31 cellular contexts compared by ENCODE assay signal in genomic region chr1:177703888-177704446, GRCh38.
"Had no signal": no experiment of that assay in that cellular context is flagged by ENCODE, and none has a peak within 500 bp of the region (broad histone marks: within the 10 kb centered on the region; RNA-seq: fewer than 3 reads in every experiment).

No MANE protein-coding gene starts in this region.

- H3K36me3 Mint-ChIP-seq: activated CD8-positive, alpha-beta memory T cell treated with anti-CD3 and anti-CD28 coated beads, Interleukin-2, amount 10 ng/mL, durations not matched to agents 7 days and 5 days; activated naive CD4-positive, alpha-beta T cell treated with anti-CD3 and anti-CD28 coated beads, Interleukin-2, amount 50 U/mL, for 72 hours; naive thymus-derived CD4-positive, alpha-beta T cell; stimulated activated memory B cell treated with anti-CD40 and anti-IgM and Interleukin-4, amounts not matched to agents 10 μg/mL and 1 μg/mL and 100 μg/mL, for 72 hours; type B pancreatic cell had no signal

- H2AFZ ChIP-seq: hepatocyte had no signal

- DNase-seq: activated CD4-positive, alpha-beta T cell treated with anti-CD3 and anti-CD28 coated beads for 36 hours; activated CD4-positive, CD25-positive, alpha-beta regulatory T cell; activated CD8-positive, alpha-beta memory T cell treated with anti-CD3 and anti-CD28 coated beads, Interleukin-2, amount 10 ng/mL, durations not matched to agents 7 days and 5 days; activated CD8-positive, alpha-beta T cell treated with anti-CD3 and anti-CD28 coated beads, Interleukin-2, amount 10 ng/mL, durations not matched to agents 7 days and 5 days; activated T-cell treated with anti-CD3 and anti-CD28 coated beads, Interleukin-2, amount 50 U/mL, for 48 hours; aorta; body of pancreas; dermis blood vessel endothelial cell; effector CD4-positive, alpha-beta T cell; left colon; midbrain; naive thymus-derived CD4-positive, alpha-beta T cell; ovary; retina; stimulated activated CD4-positive, alpha-beta T cell treated with anti-CD3 and anti-CD28 coated beads, Interleukin-4, amount 100 ng/mL, for 4 hours; stimulated activated CD8-positive, alpha-beta memory T cell treated with anti-CD3 and anti-CD28 coated beads, Interleukin-4, amount 100 ng/mL, for 48 hours; stimulated activated naive CD8-positive, alpha-beta T cell treated with anti-CD3 and anti-CD28 coated beads, Interleukin-15, amount 100 ng/mL, for 72 hours; substantia nigra; uterus had no signal

- H3K36me3 ChIP-seq: gastroesophageal sphincter, ovary, uterus had no signal

- H3K27me3 Mint-ChIP-seq: activated CD4-positive, alpha-beta T cell treated with anti-CD3 and anti-CD28 coated beads for 36 hours; activated CD8-positive, alpha-beta memory T cell treated with anti-CD3 and anti-CD28 coated beads, Interleukin-2, amount 10 ng/mL, durations not matched to agents 7 days and 5 days; naive thymus-derived CD4-positive, alpha-beta T cell; stimulated activated memory B cell treated with anti-CD40 and anti-IgM and Interleukin-4, amounts not matched to agents 10 μg/mL and 1 μg/mL and 100 μg/mL, for 72 hours; stimulated activated naive CD8-positive, alpha-beta T cell treated with anti-CD3 and anti-CD28 coated beads, Interleukin-15, amount 100 ng/mL, for 72 hours; type B pancreatic cell had no signal

- H3K4me2 ChIP-seq: hepatocyte had no signal

- FAIRE-seq: colon, endometrium, keratinocyte had no signal

- H3K4me1 Mint-ChIP-seq: activated CD4-positive, alpha-beta T cell treated with anti-CD3 and anti-CD28 coated beads for 36 hours; activated CD8-positive, alpha-beta memory T cell treated with anti-CD3 and anti-CD28 coated beads, Interleukin-2, amount 10 ng/mL, durations not matched to agents 7 days and 5 days; naive thymus-derived CD4-positive, alpha-beta T cell; stimulated activated memory B cell treated with anti-CD40 and anti-IgM and Interleukin-4, amounts not matched to agents 10 μg/mL and 1 μg/mL and 100 μg/mL, for 72 hours; stimulated activated naive CD8-positive, alpha-beta T cell treated with anti-CD3 and anti-CD28 coated beads, Interleukin-15, amount 100 ng/mL, for 72 hours had no signal

- H3K4me3 ChIP-seq: body of pancreas, gastroesophageal sphincter, hepatocyte, ovary, skin epidermis, uterus had no signal

- H3K4me1 ChIP-seq: body of pancreas, gastroesophageal sphincter, uterus had no signal

- H3K9me3 ChIP-seq: body of pancreas, gastroesophageal sphincter, ovary, uterus had no signal

- H3K27me3 ChIP-seq: body of pancreas, gastroesophageal sphincter, hepatocyte, ovary, uterus had no signal

- H3K9me3 Mint-ChIP-seq: activated T-helper 2 cell treated with anti-CD3 and anti-CD28 coated beads, Interferon-gamma antibody, Interleukin-2, Interleukin-4, amounts not matched to agents 10 μg/mL and 5 μg/mL and 100 μg/mL, durations not matched to agents 14 hours and 24 hours and 36 hours; stimulated activated memory B cell treated with anti-CD40 and anti-IgM and Interleukin-4, amounts not matched to agents 10 μg/mL and 1 μg/mL and 100 μg/mL, for 72 hours; type B pancreatic cell had no signal

- H3K4me3 Mint-ChIP-seq: activated CD4-positive, alpha-beta T cell treated with anti-CD3 and anti-CD28 coated beads for 36 hours; activated CD8-positive, alpha-beta memory T cell treated with anti-CD3 and anti-CD28 coated beads, Interleukin-2, amount 10 ng/mL, durations not matched to agents 7 days and 5 days; activated CD8-positive, alpha-beta T cell treated with anti-CD3 and anti-CD28 coated beads, Interleukin-2, amount 10 ng/mL, durations not matched to agents 7 days and 5 days; naive thymus-derived CD4-positive, alpha-beta T cell; stimulated activated memory B cell treated with anti-CD40 and anti-IgM and Interleukin-4, amounts not matched to agents 10 μg/mL and 1 μg/mL and 100 μg/mL, for 72 hours; stimulated activated naive CD8-positive, alpha-beta T cell treated with anti-CD3 and anti-CD28 coated beads, Interleukin-15, amount 100 ng/mL, for 72 hours; type B pancreatic cell had no signal

- H3K79me2 ChIP-seq: hepatocyte had no signal

- H3K27ac ChIP-seq: body of pancreas, gastroesophageal sphincter, hepatocyte, ovary, skin epidermis, uterus had no signal

- H3K27ac Mint-ChIP-seq: activated CD4-positive, alpha-beta T cell treated with anti-CD3 and anti-CD28 coated beads for 36 hours; activated CD8-positive, alpha-beta memory T cell treated with anti-CD3 and anti-CD28 coated beads, Interleukin-2, amount 10 ng/mL, durations not matched to agents 7 days and 5 days; activated CD8-positive, alpha-beta T cell treated with anti-CD3 and anti-CD28 coated beads, Interleukin-2, amount 10 ng/mL, durations not matched to agents 7 days and 5 days; activated naive CD4-positive, alpha-beta T cell treated with anti-CD3 and anti-CD28 coated beads, Interleukin-2, amount 50 U/mL, for 72 hours; activated T-helper 2 cell treated with anti-CD3 and anti-CD28 coated beads, Interferon-gamma antibody, Interleukin-2, Interleukin-4, amounts not matched to agents 10 μg/mL and 5 μg/mL and 100 μg/mL, durations not matched to agents 14 hours and 24 hours and 36 hours; naive thymus-derived CD4-positive, alpha-beta T cell; progenitor cell of endocrine pancreas; stimulated activated memory B cell treated with anti-CD40 and anti-IgM and Interleukin-4, amounts not matched to agents 10 μg/mL and 1 μg/mL and 100 μg/mL, for 72 hours; stimulated activated naive CD8-positive, alpha-beta T cell treated with anti-CD3 and anti-CD28 coated beads, Interleukin-15, amount 100 ng/mL, for 72 hours; type B pancreatic cell had no signal

- ATAC-seq: activated CD4-positive, alpha-beta T cell treated with anti-CD3 and anti-CD28 coated beads for 36 hours; activated CD8-positive, alpha-beta memory T cell treated with anti-CD3 and anti-CD28 coated beads, Interleukin-2, amount 10 ng/mL, durations not matched to agents 7 days and 5 days; activated CD8-positive, alpha-beta T cell treated with anti-CD3 and anti-CD28 coated beads, Interleukin-2, amount 10 ng/mL, durations not matched to agents 7 days and 5 days; activated naive CD4-positive, alpha-beta T cell treated with anti-CD3 and anti-CD28 coated beads, Interleukin-2, amount 50 U/mL, for 72 hours; body of pancreas; gastroesophageal sphincter; left colon; naive thymus-derived CD4-positive, alpha-beta T cell; sciatic nerve; stimulated activated memory B cell treated with anti-CD40 and anti-IgM and Interleukin-4, amounts not matched to agents 10 μg/mL and 1 μg/mL and 100 μg/mL, for 72 hours; stimulated activated naive CD8-positive, alpha-beta T cell treated with anti-CD3 and anti-CD28 coated beads, Interleukin-15, amount 100 ng/mL, for 72 hours had no signal
